In genomic region chr1:209106861-209107260, GRCh38 we compare ENCODE assay signal across 14 cellular contexts.
"Had no signal": no experiment of that assay in that cellular context is flagged by ENCODE, and none has a peak within 500 bp of the region (broad histone marks: within the 10 kb centered on the region; RNA-seq: fewer than 3 reads in every experiment).

No MANE protein-coding gene starts in this region.

- H3K4me1 ChIP-seq: gastroesophageal sphincter, left lung had no signal

- H3K9me3 ChIP-seq: gastroesophageal sphincter, left lung, mucosa of descending colon had no signal

- H3K27ac ChIP-seq: gastroesophageal sphincter, hepatocyte, left lung had no signal

- H3K36me3 ChIP-seq: gastroesophageal sphincter, left lung had no signal

- H3K27me3 ChIP-seq: gastroesophageal sphincter, hepatocyte, left lung had no signal

- H3K4me3 ChIP-seq: gastroesophageal sphincter, hepatocyte, left lung, mucosa of descending colon had no signal

- DNase-seq: activated CD4-positive, alpha-beta T cell treated with anti-CD3 and anti-CD28 coated beads, Interleukin-2, amount 10 ng/mL, durations not matched to agents 24 days and 14 days; activated CD4-positive, CD25-positive, alpha-beta regulatory T cell; activated CD8-positive, alpha-beta memory T cell treated with anti-CD3 and anti-CD28 coated beads, Interleukin-2, amount 50 U/mL, for 48 hours; activated gamma-delta T cell; activated T-cell treated with anti-CD3 and anti-CD28 coated beads, Interleukin-2, amount 50 U/mL, for 72 hours; left lung; mammary epithelial cell; mucosa of descending colon; naive thymus-derived CD4-positive, alpha-beta T cell; stimulated activated CD4-positive, alpha-beta T cell treated with anti-CD3 and anti-CD28 coated beads, Interleukin-15, amount 100 ng/mL, for 24 hours; stimulated activated CD4-positive, alpha-beta T cell treated with anti-CD3 and anti-CD28 coated beads, Interleukin-4, amount 100 ng/mL, for 1 hour; stimulated activated naive CD4-positive, alpha-beta T cell had no signal
